In the genomic region with DNA sequence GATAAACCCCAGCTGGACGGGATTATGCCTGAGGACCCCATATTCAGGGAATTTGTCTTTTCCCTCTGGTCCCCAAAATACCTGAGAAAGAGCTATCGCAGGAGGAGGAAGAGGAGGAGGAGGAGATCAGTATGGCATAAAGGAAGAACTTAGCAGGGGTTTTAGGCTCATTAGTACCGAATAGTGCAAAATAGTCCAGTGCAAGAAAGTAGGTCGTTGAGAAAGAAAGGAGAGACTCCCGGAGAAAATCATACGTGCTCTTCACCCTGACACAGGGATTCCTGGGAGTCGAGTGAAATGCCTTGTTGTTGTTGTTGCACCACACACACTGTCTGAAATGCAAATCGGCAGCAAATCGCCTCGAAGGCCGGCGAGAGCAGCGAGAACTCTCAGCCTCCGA, we compare ENCODE assay signal across 19 cellular contexts.
"Had no signal": no experiment of that assay in that cellular context is flagged by ENCODE, and none has a peak within 500 bp of the region (broad histone marks: within the 10 kb centered on the region; RNA-seq: fewer than 3 reads in every experiment).

No MANE protein-coding gene starts in this region.

- H3K9me3 Mint-ChIP-seq: activated CD4-positive, alpha-beta T cell treated with anti-CD3 and anti-CD28 coated beads, Interleukin-2, amount 10 ng/mL, durations not matched to agents 7 days and 5 days; activated T-cell treated with anti-CD3 and anti-CD28 coated beads, Interleukin-2, amount 50 U/mL, for 24 hours; activated T-helper 2 cell treated with anti-CD3 and anti-CD28 coated beads, Interferon-gamma antibody, Interleukin-2, Interleukin-4, amounts not matched to agents 10 μg/mL and 5 μg/mL and 100 μg/mL, durations not matched to agents 14 hours and 24 hours and 36 hours had no signal

- H3K4me3 ChIP-seq: coronary artery, gastroesophageal sphincter, heart left ventricle, left lung, thyroid gland had no signal

- H3K27me3 ChIP-seq: gastroesophageal sphincter, left lung, thyroid gland had no signal

- H3K27ac ChIP-seq: coronary artery, heart left ventricle, left lung had no signal

- H3K27me3 Mint-ChIP-seq: activated CD4-positive, alpha-beta T cell treated with anti-CD3 and anti-CD28 coated beads, Interleukin-2, amount 10 ng/mL, durations not matched to agents 7 days and 5 days had no signal

- H3K9me3 ChIP-seq: gastroesophageal sphincter, heart left ventricle, left lung, thyroid gland had no signal

- FAIRE-seq: urothelium cell line had no signal

- H3K4me1 Mint-ChIP-seq: activated CD4-positive, alpha-beta T cell treated with anti-CD3 and anti-CD28 coated beads, Interleukin-2, amount 10 ng/mL, durations not matched to agents 7 days and 5 days had no signal

- H3K36me3 ChIP-seq: gastroesophageal sphincter, heart left ventricle, left lung, thyroid gland had no signal

- ATAC-seq: activated CD4-positive, CD25-positive, alpha-beta regulatory T cell treated with anti-CD3 and anti-CD28 coated beads, Interleukin-2, amount 50 U/mL, for 24 hours; activated CD8-positive, alpha-beta T cell treated with anti-CD3 and anti-CD28 coated beads, Interleukin-2, amount 10 ng/mL, durations not matched to agents 7 days and 5 days; gastroesophageal sphincter; heart left ventricle; left lung; naive thymus-derived CD4-positive, alpha-beta T cell had no signal

- H3K27ac Mint-ChIP-seq: activated CD4-positive, alpha-beta T cell treated with anti-CD3 and anti-CD28 coated beads, Interleukin-2, amount 10 ng/mL, durations not matched to agents 7 days and 5 days; activated CD8-positive, alpha-beta T cell treated with anti-CD3 and anti-CD28 coated beads, Interleukin-2, amount 10 ng/mL, durations not matched to agents 7 days and 5 days; activated T-cell treated with anti-CD3 and anti-CD28 coated beads, Interleukin-2, amount 50 U/mL, for 24 hours; activated T-helper 2 cell treated with anti-CD3 and anti-CD28 coated beads, Interferon-gamma antibody, Interleukin-2, Interleukin-4, amounts not matched to agents 10 μg/mL and 5 μg/mL and 100 μg/mL, durations not matched to agents 14 hours and 24 hours and 36 hours had no signal

- DNase-seq: activated CD4-positive, alpha-beta T cell treated with anti-CD3 and anti-CD28 coated beads, Interleukin-2, amount 10 ng/mL, durations not matched to agents 7 days and 5 days; activated CD8-positive, alpha-beta T cell treated with anti-CD3 and anti-CD28 coated beads, Interleukin-2, amount 10 ng/mL, durations not matched to agents 7 days and 5 days; activated naive CD4-positive, alpha-beta T cell treated with Interleukin-2 at 50 U/mL for 16 hours; activated T-cell treated with anti-CD3 and anti-CD28 coated beads, Interleukin-2, amount 50 U/mL, for 24 hours; heart left ventricle; left lung; naive thymus-derived CD4-positive, alpha-beta T cell; nucleus accumbens; stimulated activated CD4-positive, alpha-beta T cell treated with anti-CD3 and anti-CD28 coated beads, Interleukin-12 subunit alpha, Interleukin-12 subunit beta, amount 100 ng/mL, for 4 hours; stimulated activated CD4-positive, alpha-beta T cell treated with anti-CD3 and anti-CD28 coated beads, Interleukin-1b, Interleukin-23, amount 100 ng/mL, for 48 hours; stimulated activated naive CD4-positive, alpha-beta T cell treated with Interleukin-2 at 50 U/mL for 16 hours; T-helper 1 cell; T1000; thyroid gland had no signal

- H3K4me3 Mint-ChIP-seq: activated CD4-positive, alpha-beta T cell treated with anti-CD3 and anti-CD28 coated beads, Interleukin-2, amount 10 ng/mL, durations not matched to agents 7 days and 5 days; activated CD8-positive, alpha-beta T cell treated with anti-CD3 and anti-CD28 coated beads, Interleukin-2, amount 10 ng/mL, durations not matched to agents 7 days and 5 days; activated T-cell treated with anti-CD3 and anti-CD28 coated beads, Interleukin-2, amount 50 U/mL, for 24 hours had no signal
